Comparison of ENCODE assay signal across 26 cellular contexts in the genomic region with DNA sequence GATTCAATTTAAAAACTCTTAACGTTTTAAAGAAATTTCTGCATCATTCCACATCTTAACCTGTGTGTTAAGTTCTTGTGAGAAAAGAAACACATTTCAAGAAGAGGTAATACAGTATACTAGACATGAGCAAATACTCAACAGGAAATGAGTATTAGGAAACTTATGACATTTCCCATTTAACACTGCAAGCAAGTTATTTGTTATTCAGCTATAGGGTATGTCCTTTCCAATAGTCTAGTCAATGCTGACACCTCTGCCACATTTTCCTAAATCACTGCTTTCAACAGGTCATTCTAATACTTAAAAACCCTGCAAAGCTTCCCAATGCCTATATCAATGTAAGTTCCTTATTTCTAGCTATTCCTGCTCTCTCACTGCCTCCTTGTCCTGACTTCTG.
A peak's percentile ranks its signal among the peaks of the same experiment; 100 is the strongest.
DNase-seq lines count a peak whose midpoint lies in the region; ATAC-seq, FAIRE-seq and TF ChIP-seq lines count a peak whose summit lies in the region.
"Had no signal": no experiment of that assay in that cellular context is flagged by ENCODE, and none has a peak within 500 bp of the region (broad histone marks: within the 10 kb centered on the region; RNA-seq: fewer than 3 reads in every experiment).

No MANE protein-coding gene starts in this region.

- peak; percentile 6 for FAIRE-seq in G401.6 (lab: Jason Lieb, UNC)
- FAIRE-seq: A549, GM12892, H54, urothelium cell line had no signal

- in situ Hi-C loops in HAP-1 (cut with MboI; ENCODE audit: low sequenced_read_pairs), result no loop called here

- peaks cover 18% of the 10 kb centered on the region for H3K4me1 ChIP-seq in HAP-1
- H3K4me1 ChIP-seq: A549, BE2C had no signal

- peak; percentile 21 to 41 for ATAC-seq in activated CD4-positive, CD25-positive, alpha-beta regulatory T cell treated with anti-CD3 and anti-CD28 coated beads, Interleukin-2, amount 50 U/mL, for 24 hours
- ATAC-seq: A549, left colon, T-helper 17 cell had no signal

- no peak for TF ChIP-seq CTCF in cardiac fibroblast (IDR thresholded peaks at IDR 0.05; ENCODE audit: low read depth, low read length)

- no peak overlapping the region for H3K4me3 ChIP-seq in cardiac fibroblast (replicated peaks in 1 of 2; ENCODE audit: low read depth in 2 of 2, low read length in 2 of 2)
- H3K4me3 ChIP-seq in HAP-1, result no peak overlapping the region
- H3K4me3 ChIP-seq: A549 had no signal

- H3K27me3 ChIP-seq in HAP-1 (ENCODE audit: low read depth), result no peaks in the 10 kb centered on the region
- H3K27me3 ChIP-seq: BE2C had no signal

- H3K9me3 ChIP-seq in HAP-1, result no peaks in the 10 kb centered on the region
- H3K9me3 ChIP-seq: A549, BE2C, SK-N-SH had no signal

- H3K36me3 ChIP-seq in HAP-1 (replicated peaks), result peaks cover 7% of the 10 kb centered on the region; the same call in 1 of the 2 replicates
- H3K36me3 ChIP-seq: BE2C had no signal

- no peak for DNase-seq in activated CD4-positive, CD25-positive, alpha-beta regulatory T cell treated with anti-CD3 and anti-CD28 coated beads, Interleukin-2, amount 50 U/mL, for 72 hours
- DNase-seq in cardiac fibroblast (ENCODE audit: low read depth in 2 of 2) (peak; percentile 30 to 64), lung microvascular endothelial cell (ENCODE audit: low read depth in 2 of 2) (peak; percentile 7 to 66), HAP-1 (ENCODE audit: low spot score in 2 of 2) (no peak), DMS153 (lab: John Stamatoyannopoulos, UW) (no peak)
- DNase-seq in activated effector memory CD4-positive, alpha-beta T cell treated with Interleukin-2 at 50 U/mL for 16 hours, result no peak
- DNase-seq: activated CD4-positive, alpha-beta T cell treated with anti-CD3 and anti-CD28 coated beads, Interleukin-2, amount 50 U/mL, for 1 hour; activated CD8-positive, alpha-beta memory T cell treated with anti-CD3 and anti-CD28 coated beads, Interleukin-2, amount 50 U/mL, for 4 hours; activated gamma-delta T cell treated with Interleukin-2 at 50 U/mL for 16 hours; BE2C; left colon; NCI-H1048; NCI-H1694 treated with DMSO at 0.1 percent for 48 hours; NCI-H2171; NCI-H69; nucleus accumbens; RPMI8226; SK-N-SH; stimulated activated CD4-positive, alpha-beta T cell treated with anti-CD3 and anti-CD28 coated beads, Interleukin-1b, Interleukin-23, amount 100 ng/mL, for 48 hours; T-helper 17 cell had no signal

Comparison
In these comparisons a context has a peak if more than half of its experiments do, and no peak if none do; other contexts are left out.
1. DNase-seq: peak in cardiac fibroblast (2 of 2) and lung microvascular endothelial cell (2 of 2); none in activated CD4-positive, CD25-positive, alpha-beta regulatory T cell treated with anti-CD3 and anti-CD28 coated beads, Interleukin-2, amount 50 U/mL, for 72 hours (single experiment), HAP-1 (0 of 2), activated effector memory CD4-positive, alpha-beta T cell treated with Interleukin-2 at 50 U/mL for 16 hours (single experiment) and DMS153 (single experiment).